14 cellular contexts compared by ENCODE assay signal in genomic region chr10:75065081-75065480, GRCh38.
"Had no signal": no experiment of that assay in that cellular context is flagged by ENCODE, and none has a peak within 500 bp of the region (broad histone marks: within the 10 kb centered on the region; RNA-seq: fewer than 3 reads in every experiment).

No MANE protein-coding gene starts in this region.

- H3K36me3 ChIP-seq: adrenal gland, esophagus squamous epithelium, thoracic aorta had no signal

- H3K4me1 Mint-ChIP-seq: memory B cell; stimulated activated naive B cell treated with anti-CD40 and anti-IgM and Interleukin-4, amounts not matched to agents 10 μg/mL and 1 μg/mL and 100 μg/mL, for 72 hours had no signal

- H3K27ac ChIP-seq: adrenal gland, esophagus squamous epithelium, hepatocyte had no signal

- H3K79me2 ChIP-seq: hepatocyte had no signal

- DNase-seq: activated CD4-positive, alpha-beta memory T cell treated with anti-CD3 and anti-CD28 coated beads for 36 hours; activated gamma-delta T cell treated with Interleukin-2 at 50 U/mL for 16 hours; activated T-cell treated with anti-CD3 and anti-CD28 coated beads for 4 hours; adrenal gland; effector memory CD8-positive, alpha-beta T cell; esophagus squamous epithelium; naive thymus-derived CD4-positive, alpha-beta T cell; stimulated activated naive B cell treated with anti-CD40 and anti-IgM and Interleukin-4, amounts not matched to agents 10 μg/mL and 1 μg/mL and 100 μg/mL, for 72 hours had no signal

- H3K4me3 ChIP-seq: adrenal gland, esophagus squamous epithelium, hepatocyte, thoracic aorta had no signal

- H3K4me2 ChIP-seq: hepatocyte had no signal

- H3K9me3 Mint-ChIP-seq: activated naive CD4-positive, alpha-beta T cell treated with anti-CD3 and anti-CD28 coated beads, Interleukin-2, amount 50 U/mL, for 72 hours; activated T-helper 1 cell treated with anti-CD3 and anti-CD28 coated beads, Interleukin-12 subunit alpha, Interleukin-12 subunit beta, Interleukin-2, Interleukin-4 antibody, amounts not matched to agents 30 ng/mL and 10 ng/mL and 1 ng/mL, durations not matched to agents 14 hours and 24 hours and 36 hours; effector memory CD8-positive, alpha-beta T cell; memory B cell; T-helper 2 cell treated with Interferon-gamma antibody and Interleukin-4, amounts not matched to agents 5 μg/mL and 100 μg/mL, for 36 hours had no signal

- H3K27ac Mint-ChIP-seq: activated CD4-positive, alpha-beta memory T cell treated with anti-CD3 and anti-CD28 coated beads for 36 hours; activated naive CD4-positive, alpha-beta T cell treated with anti-CD3 and anti-CD28 coated beads, Interleukin-2, amount 50 U/mL, for 72 hours; activated T-helper 1 cell treated with anti-CD3 and anti-CD28 coated beads, Interleukin-12 subunit alpha, Interleukin-12 subunit beta, Interleukin-2, Interleukin-4 antibody, amounts not matched to agents 30 ng/mL and 10 ng/mL and 1 ng/mL, durations not matched to agents 14 hours and 24 hours and 36 hours; effector memory CD8-positive, alpha-beta T cell; memory B cell; stimulated activated naive B cell treated with anti-CD40 and anti-IgM and Interleukin-4, amounts not matched to agents 10 μg/mL and 1 μg/mL and 100 μg/mL, for 72 hours; T-helper 2 cell treated with Interferon-gamma antibody and Interleukin-4, amounts not matched to agents 5 μg/mL and 100 μg/mL, for 36 hours had no signal

- H2AFZ ChIP-seq: hepatocyte had no signal

- ATAC-seq: activated naive CD4-positive, alpha-beta T cell treated with anti-CD3 and anti-CD28 coated beads, Interleukin-2, amount 50 U/mL, for 72 hours; effector memory CD8-positive, alpha-beta T cell; naive thymus-derived CD4-positive, alpha-beta T cell; stimulated activated naive B cell treated with anti-CD40 and anti-IgM and Interleukin-4, amounts not matched to agents 10 μg/mL and 1 μg/mL and 100 μg/mL, for 72 hours had no signal

- H3K9me3 ChIP-seq: adrenal gland, esophagus squamous epithelium, thoracic aorta had no signal

- H3K27me3 Mint-ChIP-seq: activated CD4-positive, alpha-beta memory T cell treated with anti-CD3 and anti-CD28 coated beads for 36 hours; effector memory CD8-positive, alpha-beta T cell; naive thymus-derived CD4-positive, alpha-beta T cell; stimulated activated naive B cell treated with anti-CD40 and anti-IgM and Interleukin-4, amounts not matched to agents 10 μg/mL and 1 μg/mL and 100 μg/mL, for 72 hours had no signal

- H3K36me3 Mint-ChIP-seq: activated CD4-positive, alpha-beta memory T cell treated with anti-CD3 and anti-CD28 coated beads for 36 hours; activated naive CD4-positive, alpha-beta T cell treated with anti-CD3 and anti-CD28 coated beads, Interleukin-2, amount 50 U/mL, for 72 hours; memory B cell; naive thymus-derived CD4-positive, alpha-beta T cell; stimulated activated naive B cell treated with anti-CD40 and anti-IgM and Interleukin-4, amounts not matched to agents 10 μg/mL and 1 μg/mL and 100 μg/mL, for 72 hours had no signal

- H3K4me1 ChIP-seq: adrenal gland had no signal

- H3K27me3 ChIP-seq: adrenal gland, esophagus squamous epithelium, hepatocyte had no signal

- H3K4me3 Mint-ChIP-seq: activated CD4-positive, alpha-beta memory T cell treated with anti-CD3 and anti-CD28 coated beads for 36 hours; activated T-helper 1 cell treated with anti-CD3 and anti-CD28 coated beads, Interleukin-12 subunit alpha, Interleukin-12 subunit beta, Interleukin-2, Interleukin-4 antibody, amounts not matched to agents 30 ng/mL and 10 ng/mL and 1 ng/mL, durations not matched to agents 14 hours and 24 hours and 36 hours; effector memory CD8-positive, alpha-beta T cell; memory B cell; naive thymus-derived CD4-positive, alpha-beta T cell; stimulated activated naive B cell treated with anti-CD40 and anti-IgM and Interleukin-4, amounts not matched to agents 10 μg/mL and 1 μg/mL and 100 μg/mL, for 72 hours; T-helper 2 cell treated with Interferon-gamma antibody and Interleukin-4, amounts not matched to agents 5 μg/mL and 100 μg/mL, for 36 hours had no signal
